ENCODE assay signal across 15 cellular contexts in genomic region chr2:8609357-8609804, GRCh38.
DNase-seq lines count a peak whose midpoint lies in the region; ATAC-seq, FAIRE-seq and TF ChIP-seq lines count a peak whose summit lies in the region.
"Had no signal": no experiment of that assay in that cellular context is flagged by ENCODE, and none has a peak within 500 bp of the region (broad histone marks: within the 10 kb centered on the region; RNA-seq: fewer than 3 reads in every experiment).

No MANE protein-coding gene starts in this region.

- BruUV-seq in HepG2 (replicated peaks; lab: Mats Ljungman, UMichigan), result no TSS peak

- TF ChIP-seq CTCF in cardiac muscle cell (IDR thresholded peaks at IDR 0.05; ENCODE audit: low read depth, low read length) (no peak), astrocyte (IDR thresholded peaks at IDR 0.05; ENCODE audit: insufficient read depth, low read depth, low read length) (no peak), HepG2 (CRISPR knock-in tag; IDR thresholded peaks at IDR 0.05) (no peak), suprapubic skin (IDR thresholded peaks at IDR 0.05) (no peak), foreskin fibroblast (IDR thresholded peaks at IDR 0.05; ENCODE audit: low read depth, low read length) (no peak)

- peak; percentile 36; the same call in 1 of the 2 replicates for TF ChIP-seq RAD21 in HepG2 (CRISPR knock-in tag; IDR thresholded peaks at IDR 0.05)

- WGBS in right cardiac atrium, result 61% methylated on average over 5 of the region's 5 CpGs
- WGBS in HepG2 (ENCODE audit: low lambda C conversion rate), result 15% methylated on average over 5 of the region's 5 CpGs
- 82% methylated on average over 5 of the region's 5 CpGs for WGBS in suprapubic skin

- POLR2A ChIA-PET in HepG2 (lab: Yijun Ruan, JAX), result interaction anchor here (0.8 to 10.8 kb wide), 7 partner anchors 10 to 75 kb away, joined by 3 to 206 read pairs (median 5); partner anchors contain the start of gene ID2

- TF ChIP-seq EP300 in HepG2 (IDR thresholded peaks at IDR 0.05; ENCODE audit: low read depth in 2 of 2, low read length in 2 of 2), result peak; percentile 95 to 98
- peak; percentile 96 for TF ChIP-seq EP300 in HepG2 (CRISPR knock-in tag; IDR thresholded peaks at IDR 0.05; ENCODE audit: borderline replicate concordance)
- TF ChIP-seq EP300 in suprapubic skin (IDR thresholded peaks at IDR 0.05), result no peak

- H3K27ac ChIP-seq in cardiac muscle cell, result peak overlapping the region; percentile 98
- H3K27ac ChIP-seq in right cardiac atrium (ENCODE audit: low read length), result no peak overlapping the region
- H3K27ac ChIP-seq in astrocyte (ENCODE audit: low read depth, low read length), result no peak overlapping the region
- H3K27ac ChIP-seq in HepG2 (ENCODE audit: extremely low read length, insufficient read depth, low read length), result peak overlapping the region; percentile 68
- H3K27ac ChIP-seq in suprapubic skin, result no peak overlapping the region
- H3K27ac ChIP-seq: pancreas, PC-9 had no signal

- peak; percentile 20 to 90 for DNase-seq in cardiac muscle cell (ENCODE audit: low read depth in 1 of 2, low spot score in 1 of 2)
- DNase-seq in right cardiac atrium, result no peak
- peak; percentile 29 for DNase-seq in astrocyte (ENCODE audit: low read depth)
- peak; percentile 98 for DNase-seq in HepG2 (ENCODE audit: low spot score)
- DNase-seq in suprapubic skin (ENCODE audit: low spot score in 2 of 2), result peak; percentile 30 to 48
- DNase-seq in NCI-H2196 treated with DMSO at 0.1 percent for 48 hours (lab: John Stamatoyannopoulos, UW; ENCODE audit: unreplicated experiment), result no peak
- no peak for DNase-seq in foreskin fibroblast
- DNase-seq: kidney glomerular epithelial cell; NCI-H1417 treated with DMSO at 0.1 percent for 48 hours; NCI-H510A; pancreas; PC-9; stimulated activated naive B cell treated with anti-CD40 and anti-IgM and Interleukin-4, amounts not matched to agents 10 μg/mL and 1 μg/mL and 100 μg/mL, for 72 hours; T-helper 17 cell had no signal

- H3K27me3 ChIP-seq in cardiac muscle cell (no peaks in the 10 kb centered on the region), right cardiac atrium (ENCODE audit: control insufficient read depth, insufficient read depth) (no peaks in the 10 kb centered on the region), astrocyte (ENCODE audit: insufficient read depth, low read length) (no peaks in the 10 kb centered on the region), HepG2 (ENCODE audit: control insufficient read depth in 1 of 2, insufficient read depth in 2 of 2, low read length in 2 of 2) (no peaks in the 10 kb centered on the region), suprapubic skin (peaks cover 5% of the 10 kb centered on the region)
- H3K27me3 ChIP-seq: pancreas had no signal

- H3K9me3 ChIP-seq in cardiac muscle cell (ENCODE audit: low read depth) (no peaks in the 10 kb centered on the region), right cardiac atrium (ENCODE audit: control insufficient read depth, low read length) (no peaks in the 10 kb centered on the region), astrocyte (ENCODE audit: insufficient read depth, low read depth, low read length) (no peaks in the 10 kb centered on the region), HepG2 (ENCODE audit: low read length) (no peaks in the 10 kb centered on the region; the same call in 1 of the 2 replicates), suprapubic skin (no peaks in the 10 kb centered on the region)
- H3K9me3 ChIP-seq: pancreas had no signal

- H3K36me3 ChIP-seq in cardiac muscle cell (no peaks in the 10 kb centered on the region), astrocyte (ENCODE audit: insufficient read depth, low read length) (no peaks in the 10 kb centered on the region), HepG2 (replicated peaks in 1 of 2; ENCODE audit: control insufficient read depth in 1 of 2, insufficient read depth in 2 of 2, low read length in 2 of 2) (no peaks in the 10 kb centered on the region), suprapubic skin (no peaks in the 10 kb centered on the region)
- H3K36me3 ChIP-seq: pancreas had no signal

- H3K79me2 ChIP-seq in astrocyte (ENCODE audit: insufficient read depth, low read length) (no peaks in the 10 kb centered on the region), HepG2 (ENCODE audit: insufficient read depth, low read length) (no peaks in the 10 kb centered on the region)

- H3K27ac Mint-ChIP-seq in astrocyte (ENCODE audit: unreplicated experiment), result no peak overlapping the region
- H3K27ac Mint-ChIP-seq: stimulated activated naive B cell treated with anti-CD40 and anti-IgM and Interleukin-4, amounts not matched to agents 10 μg/mL and 1 μg/mL and 100 μg/mL, for 72 hours; T-helper 17 cell had no signal

- FAIRE-seq in astrocyte (lab: Jason Lieb, UNC) (no peak), HepG2 (lab: Jason Lieb, UNC) (peak; percentile 94)
- FAIRE-seq: pancreas had no signal

- H4K20me1 ChIP-seq in astrocyte (ENCODE audit: insufficient read depth, low read length) (no peaks in the 10 kb centered on the region), HepG2 (ENCODE audit: insufficient read depth, low read length) (no peaks in the 10 kb centered on the region)

- H3K4me2 ChIP-seq in astrocyte (ENCODE audit: low read length) (no peak overlapping the region), HepG2 (ENCODE audit: low read depth, low read length) (peak overlapping the region; percentile 44)
- H3K4me2 ChIP-seq: PC-9 had no signal

- intact Hi-C loops in right cardiac atrium (cut with DNase I) (no loop called here), HepG2 (cut with micrococcal nuclease; ENCODE audit: unreplicated experiment) (loop anchor here (1.0 to 5.0 kb wide), 2 partner anchors 37 to 72 kb away; no protein-coding TSS in a partner anchor)

- no peak overlapping the region for H3K4me3 ChIP-seq in cardiac muscle cell
- H3K4me3 ChIP-seq in right cardiac atrium (ENCODE audit: low read length), result no peak overlapping the region
- no peak overlapping the region for H3K4me3 ChIP-seq in astrocyte (ENCODE audit: insufficient read depth, low read depth, low read length)
- H3K4me3 ChIP-seq in HepG2 (replicated peaks in 1 of 3; ENCODE audit: insufficient read depth in 1 of 3, low read depth in 2 of 3, low read length in 3 of 3), result no peak overlapping the region; a peak in 1 of 6 replicates
- H3K4me3 ChIP-seq in suprapubic skin, result no peak overlapping the region
- no peak overlapping the region for H3K4me3 ChIP-seq in foreskin fibroblast (ENCODE audit: low read depth in 1 of 2, low read length in 2 of 2)
- H3K4me3 ChIP-seq: pancreas, PC-9 had no signal

- in situ Hi-C loops in HepG2 (cut with HindIII; ENCODE audit: extremely low pct_ligation_motif_present, low pct_unique_long_range_greater_than_20kb), result no loop called here

- no peak overlapping the region for H3K9ac ChIP-seq in astrocyte (ENCODE audit: low read length)
- peak overlapping the region; percentile 20; the same call in 1 of the 2 replicates for H3K9ac ChIP-seq in HepG2 (ENCODE audit: insufficient read depth, low read depth, low read length)

- H3K27me3 Mint-ChIP-seq in astrocyte (ENCODE audit: low read depth, unreplicated experiment), result peaks cover 30% of the 10 kb centered on the region
- H3K27me3 Mint-ChIP-seq: T-helper 17 cell had no signal

- no peak for ATAC-seq in right cardiac atrium
- peak; percentile 58 for ATAC-seq in HepG2
- ATAC-seq in HG03457 (IDR thresholded peaks at IDR 0.05; ENCODE audit: unreplicated experiment), result no peak

- H3K4me1 ChIP-seq in cardiac muscle cell (ENCODE audit: low read depth), result peaks cover 26% of the 10 kb centered on the region
- H3K4me1 ChIP-seq in right cardiac atrium (ENCODE audit: control insufficient read depth, insufficient read depth, low read length), result no peaks in the 10 kb centered on the region
- peaks cover 17% of the 10 kb centered on the region for H3K4me1 ChIP-seq in astrocyte (ENCODE audit: insufficient read depth, low read length)
- H3K4me1 ChIP-seq in HepG2 (ENCODE audit: insufficient read depth, low read length), result peaks cover 90% of the 10 kb centered on the region
- peaks cover 3% of the 10 kb centered on the region for H3K4me1 ChIP-seq in suprapubic skin
- H3K4me1 ChIP-seq: pancreas had no signal

- no peaks in the 10 kb centered on the region for H3K36me3 Mint-ChIP-seq in astrocyte (ENCODE audit: low read depth, unreplicated experiment)

- peaks cover 10% of the 10 kb centered on the region for H3K9me3 Mint-ChIP-seq in astrocyte (ENCODE audit: unreplicated experiment)

- peaks cover 29% of the 10 kb centered on the region for H3K4me1 Mint-ChIP-seq in astrocyte (ENCODE audit: low read depth, unreplicated experiment)

- H3K4me3 Mint-ChIP-seq in astrocyte (ENCODE audit: unreplicated experiment), result no peak overlapping the region
- H3K4me3 Mint-ChIP-seq: stimulated activated naive B cell treated with anti-CD40 and anti-IgM and Interleukin-4, amounts not matched to agents 10 μg/mL and 1 μg/mL and 100 μg/mL, for 72 hours; T-helper 17 cell had no signal

- CTCF ChIA-PET in HepG2 (lab: Yijun Ruan, JAX; ENCODE audit: low intra/inter-chr PET ratio, low total read pairs), result interaction anchor here (0.9 kb wide), 1 partner anchor 74 kb away, joined by 4 read pairs; no protein-coding TSS in a partner anchor

- TF ChIP-seq POLR2A in HepG2 (IDR thresholded peaks at IDR 0.05; ENCODE audit: insufficient read depth in 1 of 2, low read depth in 2 of 2, low read length in 2 of 2), result no peak
- no peak for TF ChIP-seq POLR2A in suprapubic skin (IDR thresholded peaks at IDR 0.05)

- H2AFZ ChIP-seq in astrocyte (ENCODE audit: low read depth, low read length), result no peak overlapping the region
- no peak overlapping the region for H2AFZ ChIP-seq in HepG2 (ENCODE audit: low read length)
- H2AFZ ChIP-seq: PC-9 had no signal

TF ChIP-seq in HepG2, 621 proteins besides CTCF, POLR2A, EP300 and RAD21 (continues in another document):
- TF ChIP-seq TBX2 (CRISPR knock-in tag; IDR thresholded peaks at IDR 0.05; ENCODE audit: borderline replicate concordance), result peak; percentile 90
- TF ChIP-seq DNMT1 (CRISPR knock-in tag; IDR thresholded peaks at IDR 0.05), result no peak
- peak; percentile 58; the same call in 1 of the 2 replicates for TF ChIP-seq ATF3 (CRISPR knock-in tag; IDR thresholded peaks at IDR 0.05)
- TF ChIP-seq TBX3 (IDR thresholded peaks at IDR 0.05; ENCODE audit: borderline replicate concordance), result peak; percentile 77; the same call in 1 of the 2 replicates
- TF ChIP-seq ZNF788 (CRISPR knock-in tag; IDR thresholded peaks at IDR 0.05; ENCODE audit: borderline replicate concordance), result peak; percentile 79; the same call in 1 of the 2 replicates

Comparison
In these comparisons a context has a peak if more than half of its experiments do, and no peak if none do; other contexts are left out.
1. DNase-seq: peak in cardiac muscle cell (2 of 2), astrocyte (single experiment), HepG2 (single experiment) and suprapubic skin (2 of 2); none in right cardiac atrium (0 of 3), NCI-H2196 treated with DMSO at 0.1 percent for 48 hours (single experiment) and foreskin fibroblast (0 of 2).
2. H3K27ac ChIP-seq: peak in cardiac muscle cell (single experiment) and HepG2 (single experiment); none in right cardiac atrium (single experiment), astrocyte (single experiment) and suprapubic skin (single experiment).